Comparison of ENCODE assay signal across 1 cellular context in the genomic region with DNA sequence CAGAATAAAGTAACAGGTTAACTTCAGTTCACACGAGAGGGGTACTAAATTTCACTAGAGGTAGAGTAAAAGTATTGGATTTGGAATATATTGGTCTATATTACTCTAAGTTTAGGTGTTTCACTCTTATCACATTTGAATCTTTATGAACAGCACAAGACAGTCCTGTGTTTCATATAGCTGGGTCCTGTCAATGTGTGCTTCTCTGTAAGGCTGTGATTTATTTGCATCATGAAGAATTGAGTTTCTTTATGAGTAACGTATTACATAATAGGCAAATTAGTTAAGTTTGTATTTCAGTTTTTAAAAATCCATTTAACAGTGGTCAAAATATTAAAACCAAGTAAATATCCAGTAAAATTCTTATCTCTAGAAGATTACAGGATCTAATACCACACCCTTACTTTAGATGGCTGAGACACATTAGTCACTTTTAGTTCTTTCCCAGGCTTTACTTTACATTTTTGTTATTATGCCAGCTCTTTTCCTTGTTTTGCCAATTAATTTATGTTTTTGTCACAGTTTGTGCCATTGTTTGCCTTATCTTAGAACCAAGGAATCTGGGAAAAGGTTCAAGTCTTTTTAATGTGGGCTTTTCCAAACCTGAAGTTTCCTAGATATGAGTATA.
TF ChIP-seq lines count a peak whose summit lies in the region.

No MANE protein-coding gene starts in this region.

TF ChIP-seq in A549, 52 proteins besides CTCF, POLR2A, EP300 and RAD21 (continued from another document):
- TF ChIP-seq JUNB (IDR thresholded peaks at IDR 0.05): peak; percentile 14; the same call in 1 of the 2 replicates
